ENCODE assay signal across 8 cellular contexts in genomic region chr17:21421421-21422381, GRCh38. TPM values are rescaled to one million over a fixed set of nuclear protein-coding genes. Genes with fewer than 3 reads are reported as not detected.
A peak's percentile ranks its signal among the peaks of the same experiment; 100 is the strongest.
DNase-seq lines count a peak whose midpoint lies in the region; ATAC-seq, FAIRE-seq and TF ChIP-seq lines count a peak whose summit lies in the region.
"Not testable (repeated sequence)": the region's sequence is repeated elsewhere in the genome, so short reads cannot be mapped to it uniquely, and the experiment has no call there.
"Had no signal": no experiment of that assay in that cellular context is flagged by ENCODE, and none has a peak within 500 bp of the region (broad histone marks: within the 10 kb centered on the region; RNA-seq: fewer than 3 reads in every experiment).

No MANE protein-coding gene starts in this region.

- H3K27ac Mint-ChIP-seq in natural killer cell treated with Interleukin-12 subunit alpha and Interleukin-12 subunit beta and Interleukin-15 and Interleukin-18, amount 100 ng/mL, for 72 hours: not testable (repeated sequence)

- H3K4me2 ChIP-seq in K562 (ENCODE audit: insufficient read depth, low read length): not testable (repeated sequence)

- not testable (repeated sequence) for TF ChIP-seq EP300 in K562 (IDR thresholded peaks at IDR 0.05; ENCODE audit: low read length)

- H3K9ac ChIP-seq in NT2/D1 (ENCODE audit: insufficient read length, low read depth): peak overlapping the region; percentile 21
- not testable (repeated sequence) for H3K9ac ChIP-seq in K562 (ENCODE audit: insufficient read depth in 1 of 2, low read depth in 2 of 2, low read length in 2 of 2)

- not testable (repeated sequence) for H3K9me3 Mint-ChIP-seq in natural killer cell treated with Interleukin-12 subunit alpha and Interleukin-12 subunit beta and Interleukin-15 and Interleukin-18, amount 100 ng/mL, for 72 hours

- not testable (repeated sequence) for FAIRE-seq in K562 (lab: Jason Lieb, UNC)

- not testable (repeated sequence) for H3K36me3 ChIP-seq in NT2/D1 (ENCODE audit: insufficient read depth, insufficient read length, low read length); K562 (ENCODE audit: control insufficient read depth, insufficient read depth, low read length)

- in situ Hi-C loops in K562 (cut with MboI): loop anchor here (5.0 to 25.0 kb wide), 2 partner anchors 286 to 666 kb away; no protein-coding TSS in a partner anchor

- peaks cover 0 to 11% of the 10 kb centered on the region in 2 donors for H3K27me3 Mint-ChIP-seq in natural killer cell treated with Interleukin-12 subunit alpha and Interleukin-12 subunit beta and Interleukin-15 and Interleukin-18, amount 100 ng/mL, for 72 hours

- TF ChIP-seq POLR2A in K562 (conservative IDR thresholded peaks at IDR 0.05): not testable (repeated sequence)

- not testable (repeated sequence) for H4K20me1 ChIP-seq in K562 (replicated peaks; ENCODE audit: control insufficient read depth, insufficient read depth, low read length)

- POLR2A ChIA-PET in K562 (lab: Yijun Ruan, JAX): interaction anchor here (1.2 kb wide), 1 partner anchor 286 kb away, joined by 4 read pairs; no protein-coding TSS in a partner anchor

- TF ChIP-seq RAD21 in K562 (CRISPR knock-in tag; conservative IDR thresholded peaks at IDR 0.05 in 1 of 2, IDR thresholded peaks at IDR 0.05 in 1 of 2): not testable (repeated sequence)

- H3K79me2 ChIP-seq in K562 (ENCODE audit: control insufficient read depth, insufficient read depth, low read length): not testable (repeated sequence)

- BruUV-seq in K562 (replicated peaks; lab: Mats Ljungman, UMichigan): not testable (repeated sequence)

- H3K4me1 Mint-ChIP-seq in natural killer cell treated with Interleukin-12 subunit alpha and Interleukin-12 subunit beta and Interleukin-15 and Interleukin-18, amount 100 ng/mL, for 72 hours (ENCODE audit: low read depth in 2 of 2): not testable (repeated sequence)

- not testable (repeated sequence) for H2AFZ ChIP-seq in K562 (ENCODE audit: low read depth, low read length)

- not testable (repeated sequence) for TF ChIP-seq CTCF in K562 (IDR thresholded peaks at IDR 0.05 in 2 of 3, conservative IDR thresholded peaks at IDR 0.05 in 1 of 3; ENCODE audit: insufficient read depth in 2 of 3, low read depth in 1 of 3, low read length in 3 of 3)

- not testable (repeated sequence) for H3K9me1 ChIP-seq in K562 (ENCODE audit: control insufficient read depth, insufficient read depth, low read length)

- H3K4me3 ChIP-seq in NT2/D1 (ENCODE audit: insufficient read length, low read depth); K562: not testable (repeated sequence)

- intact Hi-C loops in K562 (cut with micrococcal nuclease); left colon (cut with DNase I, micrococcal nuclease): not testable (repeated sequence)

- not testable (repeated sequence) for H3K27me3 ChIP-seq in NT2/D1 (ENCODE audit: insufficient read depth, insufficient read length)
- H3K27me3 ChIP-seq in K562 (ENCODE audit: control insufficient read depth in 2 of 2, insufficient read depth in 2 of 2, low read length in 2 of 2): peaks cover 3 to 12% of the 10 kb centered on the region in 2 experiments; a peak in 3 of 5 replicates

- ATAC-seq in K562 (peak; percentile 36; the same call in 2 of the 3 replicates), esophagus mucosa (peak; percentile 7), left colon (peak; percentile 59)
- ATAC-seq in natural killer cell treated with Interleukin-12 subunit alpha and Interleukin-12 subunit beta and Interleukin-15 and Interleukin-18, amount 100 ng/mL, for 72 hours: not testable (repeated sequence)

- not testable (repeated sequence) for H3K4me3 Mint-ChIP-seq in natural killer cell treated with Interleukin-12 subunit alpha and Interleukin-12 subunit beta and Interleukin-15 and Interleukin-18, amount 100 ng/mL, for 72 hours

- H3K4me1 ChIP-seq in NT2/D1 (ENCODE audit: insufficient read depth, insufficient read length); K562 (replicated peaks in 1 of 2; ENCODE audit: control insufficient read depth in 2 of 2, insufficient read depth in 2 of 2, low read length in 2 of 2): not testable (repeated sequence)

- WGBS in K562 (ENCODE audit: insufficient coverage, low coverage, missing lambda C conversion rate): 1% methylated on average over 8 of the region's 21 CpGs

- H3K9me3 ChIP-seq in NT2/D1 (ENCODE audit: insufficient read depth, low read length); K562 (replicated peaks; ENCODE audit: control insufficient read depth, insufficient read depth, low read depth, low read length): not testable (repeated sequence)

- H3K36me3 Mint-ChIP-seq in natural killer cell treated with Interleukin-12 subunit alpha and Interleukin-12 subunit beta and Interleukin-15 and Interleukin-18, amount 100 ng/mL, for 72 hours: not testable (repeated sequence)

- CTCF ChIA-PET in K562 (lab: Yijun Ruan, JAX; ENCODE audit: low intra/inter-chr PET ratio): not testable (repeated sequence)

- DNase-seq in Daoy (ENCODE audit: low read depth): peak; percentile 3
- DNase-seq in NT2/D1 (ENCODE audit: low read depth, low spot score); K562 (ENCODE audit: extremely low read depth in 1 of 4, low spot score in 3 of 4); left colon: not testable (repeated sequence)
- peak; percentile 59 for DNase-seq in natural killer cell treated with Interleukin-12 subunit alpha and Interleukin-12 subunit beta and Interleukin-15 and Interleukin-18, amount 100 ng/mL, for 72 hours (ENCODE audit: low spot score)
- DNase-seq in retina: peak; percentile 12

- H3K27ac ChIP-seq in K562 (ENCODE audit: extremely low read depth, low read depth, low read length): not testable (repeated sequence)

RNA-seq across cellular contexts. Expression of gene KCNJ12, which starts 45.5 kb away (rescaled TPM):
- total RNA-seq in Daoy (2014; rRNA removed; shearing (Covaris generic)): 2.8 and 2.9 TPM in 2 replicates
- not detected in 2 replicates for total RNA-seq in K562 (2011; cell fraction: chromatin; rRNA removed; ENCODE audit: low replicate concordance)
- not detected in 2 replicates for total RNA-seq in K562 (2011; cell fraction: nucleolus; rRNA removed)
- total RNA-seq in K562 (2011; cell fraction: nucleoplasm; rRNA removed): not detected in 2 replicates
- total RNA-seq in K562 (2014; rRNA removed) (0.12 TPM in 1 of 2 replicates, not detected in the other), K562 (2014; rRNA removed; fragmentation: Illumina TruSeq; extraction: Trizol) (not detected in 2 replicates), K562 (2015; rRNA removed; fragmentation: Illumina TruSeq; extraction: Trizol) (not detected in 2 replicates), K562 (2021) (0.02 TPM in 1 of 2 replicates, not detected in the other), esophagus mucosa (not detected), left colon (1 to 10 TPM in 1 of 2 donors, under 1 TPM in 1; 0.84 to 2.5 TPM)
- polyA plus RNA-seq in K562 (2011; rRNA removed) (not detected in 2 replicates), K562 (2014; fragmentation: Illumina TruSeq; extraction: Trizol) (not detected in 2 replicates), K562 (2014; fragmentation: Nextera tagmentation; extraction: Ambion mirVana) (not detected), K562 (2014; rRNA removed) (not detected in 2 replicates)
- polyA plus RNA-seq in K562 (2011; cell fraction: cytosol; rRNA removed): 0.01 and 0.03 TPM in 2 replicates
- not detected in 2 replicates for polyA plus RNA-seq in K562 (2011; cell fraction: nucleus; rRNA removed)
- polyA plus RNA-seq in K562 (2012): not detected in 2 replicates
- polyA minus RNA-seq in K562 (2011; rRNA and poly(A)+ RNA removed): not detected in 2 replicates
- not detected in 2 replicates for polyA minus RNA-seq in K562 (2011; cell fraction: cytosol; rRNA and poly(A)+ RNA removed)
- not detected in 2 replicates for polyA minus RNA-seq in K562 (2011; cell fraction: nucleus; rRNA and poly(A)+ RNA removed)
- not detected for total RNA-seq in natural killer cell treated with Interleukin-12 subunit alpha and Interleukin-12 subunit beta and Interleukin-15 and Interleukin-18, amount 100 ng/mL, for 72 hours
- total RNA-seq: CD4-positive, alpha-beta memory T cell had no signal
- polyA plus RNA-seq: CD4-positive, alpha-beta memory T cell had no signal
